ENCODE assay signal across 8 cellular contexts in the genomic region with DNA sequence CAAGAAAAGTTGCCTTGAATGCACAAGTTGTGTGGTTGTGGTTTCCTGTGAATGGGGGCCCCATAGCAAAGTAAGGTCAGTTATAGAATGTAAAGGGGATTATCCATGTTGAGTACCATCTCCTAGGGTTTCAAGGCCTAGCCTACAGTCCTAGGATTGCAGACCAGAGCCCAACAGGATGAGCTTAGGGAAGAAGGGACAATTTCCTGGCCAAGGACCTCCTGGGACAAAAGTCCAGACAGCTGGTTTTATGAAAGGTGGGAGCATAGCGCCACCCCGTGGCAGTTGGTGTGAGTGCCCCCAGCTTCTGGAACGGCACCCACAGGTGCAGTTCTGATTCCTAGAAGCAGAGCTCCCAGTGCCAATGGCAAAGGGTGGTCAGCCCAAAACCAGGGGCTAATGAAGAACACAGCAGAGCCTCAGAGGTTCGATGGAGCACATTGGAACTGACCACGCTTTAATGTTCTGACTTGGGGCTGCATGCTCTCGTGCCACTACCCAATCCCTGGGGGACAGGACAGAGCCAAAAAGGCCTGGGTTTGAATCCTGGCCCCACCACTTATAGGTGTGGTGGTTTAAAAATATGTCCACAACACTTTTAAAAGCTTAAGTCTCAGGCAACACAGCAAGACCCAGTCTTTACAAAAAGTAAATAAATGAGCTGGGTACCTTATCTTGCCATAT. TPM values are rescaled to one million over a fixed set of nuclear protein-coding genes. Genes with fewer than 3 reads are reported as not detected.
DNase-seq lines count a peak whose midpoint lies in the region; ATAC-seq and TF ChIP-seq lines count a peak whose summit lies in the region.

No MANE protein-coding gene starts in this region.

- intact Hi-C loops in colonic mucosa (cut with DNase I) (loop anchor here (1.0 kb wide), 1 partner anchor 154 kb away; no protein-coding TSS in a partner anchor), right lobe of liver (cut with DNase I) (loop anchor here in 1 of 2 donors (5.0 kb wide), 1 partner anchor 153 kb away; no protein-coding TSS in a partner anchor)

- H3K27me3 ChIP-seq in colonic mucosa = no peaks in the 10 kb centered on the region
- no peaks in the 10 kb centered on the region for H3K27me3 ChIP-seq in right lobe of liver

- 71% methylated on average over 3 of the region's 6 CpGs for WGBS in right lobe of liver (ENCODE audit: insufficient coverage, low coverage, low lambda C conversion rate, missing lambda C conversion rate)

- no peak overlapping the region for H3K27ac ChIP-seq in colonic mucosa
- H3K27ac ChIP-seq in right lobe of liver = no peak overlapping the region

- H3K9me3 ChIP-seq in colonic mucosa = no peaks in the 10 kb centered on the region
- H3K9me3 ChIP-seq in right lobe of liver = no peaks in the 10 kb centered on the region

- TF ChIP-seq CTCF in GM12875 (IDR thresholded peaks at IDR 0.05; ENCODE audit: borderline replicate concordance, insufficient read depth, low read depth, low read length) (peak; percentile 86), colonic mucosa (IDR thresholded peaks at IDR 0.05) (peak; percentile 92), right lobe of liver (IDR thresholded peaks at IDR 0.05) (peak; percentile 92 to 97 (median 94))

- TF ChIP-seq POLR2A in right lobe of liver (IDR thresholded peaks at IDR 0.05) = no peak

- no peak overlapping the region for H3K9ac ChIP-seq in colonic mucosa (ENCODE audit: low read depth in 2 of 2, low read length in 2 of 2)

- peak; percentile 63 for DNase-seq in 8988T
- peak; percentile 52 for DNase-seq in NCI-H2107 (lab: John Stamatoyannopoulos, UW)
- peak; percentile 57 to 74 for DNase-seq in activated CD4-positive, alpha-beta T cell treated with anti-CD3 and anti-CD28 coated beads for 4 hours
- peak; percentile 79 for DNase-seq in colonic mucosa
- DNase-seq in right lobe of liver = peak; percentile 71 to 81 (median 81)
- peak; percentile 45 to 51 (median 50) for DNase-seq in stimulated activated CD4-positive, alpha-beta T cell treated with anti-CD3 and anti-CD28 coated beads, TNF-alpha, amount 100 ng/mL, for 4 hours (ENCODE audit: low read depth in 3 of 3)

- ATAC-seq in right lobe of liver (peak; percentile 96 to 98 (median 96)), HG03025 (IDR thresholded peaks at IDR 0.05; ENCODE audit: low FRiP score, unreplicated experiment) (no peak)

- H3K4me3 ChIP-seq in GM12875 (ENCODE audit: low read depth, low read length) = no peak overlapping the region
- H3K4me3 ChIP-seq in colonic mucosa = no peak overlapping the region
- no peak overlapping the region for H3K4me3 ChIP-seq in right lobe of liver

- H3K4me1 ChIP-seq in colonic mucosa (no peaks in the 10 kb centered on the region), right lobe of liver (no peaks in the 10 kb centered on the region)

- H3K36me3 ChIP-seq in colonic mucosa (no peaks in the 10 kb centered on the region), right lobe of liver (peaks cover 0 to 3% (median 0%) of the 10 kb centered on the region in 4 donors)

RNA-seq across cellular contexts. Expression of a gene that starts 25.8 kb away (rescaled TPM):
- total RNA-seq in colonic mucosa = 10 to 100 TPM; 56.3 to 94.1 TPM
- 100 to 1,000 TPM in 1 of 6 experiments, 10 to 100 TPM in 5; 20.8 to 104 (median 53.1) TPM for total RNA-seq in right lobe of liver

RNA-seq across cellular contexts. Expression of a gene that starts 27.6 kb away (rescaled TPM):
- 10 to 100 TPM; 32.4 to 36.7 TPM for total RNA-seq in colonic mucosa
- 10 to 100 TPM; 13.8 to 28.5 (median 21.2) TPM for total RNA-seq in right lobe of liver

RNA-seq across cellular contexts. Expression of a gene that starts 27.7 kb away (rescaled TPM):
- total RNA-seq in colonic mucosa (100 to 1,000 TPM; 306 to 337 TPM), right lobe of liver (100 to 1,000 TPM; 130 to 178 (median 164) TPM)
